ENCODE assay signal across 23 cellular contexts in the genomic region with DNA sequence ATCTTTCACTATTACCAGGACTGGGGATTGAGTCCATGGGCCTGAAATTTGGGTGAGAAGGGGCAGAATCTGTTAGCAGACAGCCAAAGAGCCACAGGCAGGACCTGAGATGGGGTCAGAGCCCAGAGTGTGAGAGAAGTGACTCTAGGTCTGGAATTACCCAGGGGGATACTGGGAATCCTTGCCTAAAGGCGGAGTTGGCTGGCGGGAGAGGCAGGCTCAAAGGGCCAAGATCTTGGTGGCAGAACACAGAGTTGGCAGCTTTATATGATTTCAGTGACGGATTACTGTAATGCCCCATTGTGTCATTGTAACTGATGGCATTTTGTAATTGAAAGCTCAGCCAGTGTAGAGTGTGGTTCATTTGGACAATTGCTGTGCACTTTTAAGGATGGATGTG.
"Had no signal": no experiment of that assay in that cellular context is flagged by ENCODE, and none has a peak within 500 bp of the region (broad histone marks: within the 10 kb centered on the region; RNA-seq: fewer than 3 reads in every experiment).

No MANE protein-coding gene starts in this region.

- H3K36me3 ChIP-seq: breast epithelium, gastroesophageal sphincter, right lobe of liver, upper lobe of right lung had no signal

- H3K4me3 Mint-ChIP-seq: activated CD4-positive, alpha-beta memory T cell treated with anti-CD3 and anti-CD28 coated beads for 36 hours; activated naive CD4-positive, alpha-beta T cell treated with anti-CD3 and anti-CD28 coated beads, Interleukin-2, amount 50 U/mL, for 24 hours; activated naive CD8-positive, alpha-beta T cell treated with anti-CD3 and anti-CD28 coated beads, Interleukin-2, amount 50 U/mL, for 24 hours; activated T-cell treated with anti-CD3 and anti-CD28 coated beads, Interleukin-2, amount 50 U/mL, for 4 hours; activated T-helper 17 cell treated with anti-CD3 and anti-CD28 coated beads, Interleukin-2, amount 50 U/mL, for 72 hours; memory B cell; naive thymus-derived CD8-positive, alpha-beta T cell; neural crest cell; stimulated activated naive CD8-positive, alpha-beta T cell treated with anti-CD3 and anti-CD28 coated beads, Interleukin-15, Interleukin-2, amounts not matched to agents 100 ng/mL and 50 ng/mL, for 24 hours; T-helper 1 cell treated with Interleukin-12 subunit alpha and Interleukin-12 subunit beta and Interleukin-4 antibody, amounts not matched to agents 30 μg/mL and 1 μg/mL, for 36 hours had no signal

- H3K27me3 ChIP-seq: breast epithelium, gastroesophageal sphincter, right lobe of liver, upper lobe of right lung had no signal

- H3K27ac ChIP-seq: breast epithelium, gastroesophageal sphincter, right lobe of liver, upper lobe of right lung, VCaP had no signal

- ATAC-seq: activated naive CD8-positive, alpha-beta T cell treated with anti-CD3 and anti-CD28 coated beads, Interleukin-2, amount 50 U/mL, for 24 hours; activated T-cell treated with anti-CD3 and anti-CD28 coated beads, Interleukin-2, amount 50 U/mL, for 4 hours; activated T-helper 17 cell treated with anti-CD3 and anti-CD28 coated beads, Interleukin-2, amount 50 U/mL, for 72 hours; gastroesophageal sphincter; left colon; naive thymus-derived CD8-positive, alpha-beta T cell; right lobe of liver; upper lobe of right lung had no signal

- H3K9me3 Mint-ChIP-seq: activated CD4-positive, alpha-beta memory T cell treated with anti-CD3 and anti-CD28 coated beads for 36 hours; activated naive CD4-positive, alpha-beta T cell treated with anti-CD3 and anti-CD28 coated beads, Interleukin-2, amount 50 U/mL, for 24 hours; activated naive CD8-positive, alpha-beta T cell treated with anti-CD3 and anti-CD28 coated beads, Interleukin-2, amount 50 U/mL, for 24 hours; activated T-cell treated with anti-CD3 and anti-CD28 coated beads, Interleukin-2, amount 50 U/mL, for 4 hours; activated T-helper 17 cell treated with anti-CD3 and anti-CD28 coated beads, Interleukin-2, amount 50 U/mL, for 72 hours; memory B cell; naive thymus-derived CD8-positive, alpha-beta T cell; stimulated activated naive CD8-positive, alpha-beta T cell treated with anti-CD3 and anti-CD28 coated beads, Interleukin-15, Interleukin-2, amounts not matched to agents 100 ng/mL and 50 ng/mL, for 24 hours; T-helper 1 cell treated with Interleukin-12 subunit alpha and Interleukin-12 subunit beta and Interleukin-4 antibody, amounts not matched to agents 30 μg/mL and 1 μg/mL, for 36 hours had no signal

- H3K27me3 Mint-ChIP-seq: activated CD4-positive, alpha-beta memory T cell treated with anti-CD3 and anti-CD28 coated beads for 36 hours; activated naive CD4-positive, alpha-beta T cell treated with anti-CD3 and anti-CD28 coated beads, Interleukin-2, amount 50 U/mL, for 24 hours; activated naive CD8-positive, alpha-beta T cell treated with anti-CD3 and anti-CD28 coated beads, Interleukin-2, amount 50 U/mL, for 24 hours; activated T-helper 17 cell treated with anti-CD3 and anti-CD28 coated beads, Interleukin-2, amount 50 U/mL, for 72 hours; memory B cell had no signal

- H3K27ac Mint-ChIP-seq: activated CD4-positive, alpha-beta memory T cell treated with anti-CD3 and anti-CD28 coated beads for 36 hours; activated naive CD8-positive, alpha-beta T cell treated with anti-CD3 and anti-CD28 coated beads, Interleukin-2, amount 50 U/mL, for 24 hours; activated T-helper 17 cell treated with anti-CD3 and anti-CD28 coated beads, Interleukin-2, amount 50 U/mL, for 72 hours; memory B cell; naive thymus-derived CD8-positive, alpha-beta T cell; stimulated activated naive CD8-positive, alpha-beta T cell treated with anti-CD3 and anti-CD28 coated beads, Interleukin-15, Interleukin-2, amounts not matched to agents 100 ng/mL and 50 ng/mL, for 24 hours; T-helper 1 cell treated with Interleukin-12 subunit alpha and Interleukin-12 subunit beta and Interleukin-4 antibody, amounts not matched to agents 30 μg/mL and 1 μg/mL, for 36 hours had no signal

- DNase-seq: activated CD4-positive, alpha-beta memory T cell treated with anti-CD3 and anti-CD28 coated beads for 36 hours; activated CD4-positive, alpha-beta T cell treated with anti-CD3 and anti-CD28 coated beads for 48 hours; activated naive CD8-positive, alpha-beta T cell treated with anti-CD3 and anti-CD28 coated beads, Interleukin-2, amount 50 U/mL, for 24 hours; activated T-cell treated with anti-CD3 and anti-CD28 coated beads, Interleukin-2, amount 50 U/mL, for 4 hours; effector CD8-positive, alpha-beta T cell; hippocampal formation; kidney; left colon; naive thymus-derived CD8-positive, alpha-beta T cell; right lobe of liver; stimulated activated CD4-positive, alpha-beta T cell treated with anti-CD3 and anti-CD28 coated beads, Interleukin-4, amount 100 ng/mL, for 1 hour; SW 1271; T-helper 9 cell; upper lobe of right lung had no signal

- H3K36me3 Mint-ChIP-seq: activated CD4-positive, alpha-beta memory T cell treated with anti-CD3 and anti-CD28 coated beads for 36 hours; activated naive CD4-positive, alpha-beta T cell treated with anti-CD3 and anti-CD28 coated beads, Interleukin-2, amount 50 U/mL, for 24 hours; memory B cell; naive thymus-derived CD8-positive, alpha-beta T cell had no signal

- H3K9me3 ChIP-seq: breast epithelium, gastroesophageal sphincter, right lobe of liver, upper lobe of right lung had no signal

- H3K4me3 ChIP-seq: breast epithelium, gastroesophageal sphincter, right lobe of liver, upper lobe of right lung had no signal

- H3K4me1 Mint-ChIP-seq: activated T-helper 17 cell treated with anti-CD3 and anti-CD28 coated beads, Interleukin-2, amount 50 U/mL, for 72 hours had no signal

- H3K4me1 ChIP-seq: breast epithelium, right lobe of liver, upper lobe of right lung had no signal
